12 cellular contexts compared by ENCODE assay signal in genomic region chr14:61505815-61506809, GRCh38.
DNase-seq lines count a peak whose midpoint lies in the region; ATAC-seq and TF ChIP-seq lines count a peak whose summit lies in the region.
"Had no signal": no experiment of that assay in that cellular context is flagged by ENCODE, and none has a peak within 500 bp of the region (broad histone marks: within the 10 kb centered on the region; RNA-seq: fewer than 3 reads in every experiment).

No MANE protein-coding gene starts in this region.

- no peaks in the 10 kb centered on the region for H3K9me2 ChIP-seq in MM.1S (replicated peaks; ENCODE audit: insufficient read depth, low read length)

- H3K9me3 Mint-ChIP-seq in activated T-cell treated with anti-CD3 and anti-CD28 coated beads, Interleukin-2, amount 50 U/mL, for 24 hours = peaks cover 5% of the 10 kb centered on the region
- peaks cover 3% of the 10 kb centered on the region for H3K9me3 Mint-ChIP-seq in activated T-cell treated with anti-CD3 and anti-CD28 coated beads, Interleukin-2, amount 50 U/mL, for 4 hours
- H3K9me3 Mint-ChIP-seq in activated CD8-positive, alpha-beta T cell treated with anti-CD3 and anti-CD28 coated beads, Interleukin-2, amount 10 ng/mL, durations not matched to agents 7 days and 5 days (ENCODE audit: insufficient read depth) = peaks cover 7% of the 10 kb centered on the region
- H3K9me3 Mint-ChIP-seq: dendritic cell treated with granulocyte-macrophage colony-stimulating factor and Interleukin-4, amounts not matched to agents 40 ng/mL and 50 ng/mL, for 4 days had no signal

- H2AFZ ChIP-seq in MM.1S (ENCODE audit: low read length) = no peak overlapping the region

- POLR2A ChIA-PET in activated CD8-positive, alpha-beta T cell treated with anti-CD3 and anti-CD28 coated beads, Interleukin-2, amount 10 ng/mL, durations not matched to agents 7 days and 5 days (lab: Charles Lee) = interaction anchor here (0.7 to 1.6 kb wide), 4 partner anchors 27 to 770 kb away, joined by 3 to 5 read pairs (median 4); no protein-coding TSS in a partner anchor

- no peaks in the 10 kb centered on the region for H3K9me3 ChIP-seq in MM.1S (replicated peaks; ENCODE audit: insufficient read depth, low read length)

- no peaks in the 10 kb centered on the region for H4K20me1 ChIP-seq in MM.1S (ENCODE audit: insufficient read depth, low read length)

- H3K79me2 ChIP-seq in MM.1S (ENCODE audit: low read length) = no peaks in the 10 kb centered on the region

- H3K36me3 ChIP-seq in MM.1S (replicated peaks; ENCODE audit: insufficient read depth, low read length) = no peaks in the 10 kb centered on the region

- DNase-seq in activated T-cell treated with anti-CD3 and anti-CD28 coated beads, Interleukin-2, amount 50 U/mL, for 24 hours = no peak
- DNase-seq in activated T-cell treated with anti-CD3 and anti-CD28 coated beads, Interleukin-2, amount 50 U/mL, for 4 hours = no peak
- no peak for DNase-seq in activated CD8-positive, alpha-beta T cell treated with anti-CD3 and anti-CD28 coated beads, Interleukin-2, amount 10 ng/mL, durations not matched to agents 7 days and 5 days
- DNase-seq in glomerular visceral epithelial cell (ENCODE audit: extremely low spot score) (peak; percentile 75), stromal cell of bone marrow (ENCODE audit: low read depth) (peak; percentile 86), SW480 (ENCODE audit: low spot score) (no peak), retina (no peak), MM.1S (no peak)
- DNase-seq: activated CD8-positive, alpha-beta memory T cell treated with anti-CD3 and anti-CD28 coated beads, Interleukin-2, amount 50 U/mL, for 48 hours; NCI-H2171; SHP77 treated with DMSO at 0.1 percent for 48 hours had no signal

- peaks cover 79% of the 10 kb centered on the region for H3K36me3 Mint-ChIP-seq in activated T-cell treated with anti-CD3 and anti-CD28 coated beads, Interleukin-2, amount 50 U/mL, for 24 hours (ENCODE audit: low read depth)
- H3K36me3 Mint-ChIP-seq in activated T-cell treated with anti-CD3 and anti-CD28 coated beads, Interleukin-2, amount 50 U/mL, for 4 hours (ENCODE audit: insufficient read depth) = peaks cover 43% of the 10 kb centered on the region
- peaks cover 89% of the 10 kb centered on the region for H3K36me3 Mint-ChIP-seq in activated CD8-positive, alpha-beta T cell treated with anti-CD3 and anti-CD28 coated beads, Interleukin-2, amount 10 ng/mL, durations not matched to agents 7 days and 5 days (ENCODE audit: low read depth)

- ATAC-seq in activated T-cell treated with anti-CD3 and anti-CD28 coated beads, Interleukin-2, amount 50 U/mL, for 4 hours = no peak
- no peak for ATAC-seq in activated CD8-positive, alpha-beta T cell treated with anti-CD3 and anti-CD28 coated beads, Interleukin-2, amount 10 ng/mL, durations not matched to agents 7 days and 5 days

- H3K4me1 ChIP-seq in MM.1S (ENCODE audit: low read length) = no peaks in the 10 kb centered on the region

- CTCF ChIA-PET in activated CD8-positive, alpha-beta T cell treated with anti-CD3 and anti-CD28 coated beads, Interleukin-2, amount 10 ng/mL, durations not matched to agents 7 days and 5 days (lab: Charles Lee) = interaction anchor here (0.8 to 10.2 kb wide), 4 partner anchors 27 to 256 kb away, joined by 3 to 88 read pairs (median 12); partner anchors contain the start of gene SNAPC1

- H3K4me3 Mint-ChIP-seq in activated T-cell treated with anti-CD3 and anti-CD28 coated beads, Interleukin-2, amount 50 U/mL, for 24 hours = peak overlapping the region; percentile 18
- no peak overlapping the region for H3K4me3 Mint-ChIP-seq in activated T-cell treated with anti-CD3 and anti-CD28 coated beads, Interleukin-2, amount 50 U/mL, for 4 hours
- H3K4me3 Mint-ChIP-seq in activated CD8-positive, alpha-beta T cell treated with anti-CD3 and anti-CD28 coated beads, Interleukin-2, amount 10 ng/mL, durations not matched to agents 7 days and 5 days = peak overlapping the region; percentile 5
- H3K4me3 Mint-ChIP-seq: dendritic cell treated with granulocyte-macrophage colony-stimulating factor and Interleukin-4, amounts not matched to agents 40 ng/mL and 50 ng/mL, for 4 days had no signal

- H3K27ac Mint-ChIP-seq in activated T-cell treated with anti-CD3 and anti-CD28 coated beads, Interleukin-2, amount 50 U/mL, for 24 hours = peak overlapping the region; percentile 99
- peak overlapping the region; percentile 66 for H3K27ac Mint-ChIP-seq in activated CD8-positive, alpha-beta T cell treated with anti-CD3 and anti-CD28 coated beads, Interleukin-2, amount 10 ng/mL, durations not matched to agents 7 days and 5 days
- H3K27ac Mint-ChIP-seq: dendritic cell treated with granulocyte-macrophage colony-stimulating factor and Interleukin-4, amounts not matched to agents 40 ng/mL and 50 ng/mL, for 4 days had no signal

- no peaks in the 10 kb centered on the region for H3F3A ChIP-seq in MM.1S (ENCODE audit: insufficient read depth, low read length)

- no peaks in the 10 kb centered on the region for H3K27me3 Mint-ChIP-seq in activated T-cell treated with anti-CD3 and anti-CD28 coated beads, Interleukin-2, amount 50 U/mL, for 24 hours
- H3K27me3 Mint-ChIP-seq in activated T-cell treated with anti-CD3 and anti-CD28 coated beads, Interleukin-2, amount 50 U/mL, for 4 hours (ENCODE audit: low read depth) = no peaks in the 10 kb centered on the region
- H3K27me3 Mint-ChIP-seq in activated CD8-positive, alpha-beta T cell treated with anti-CD3 and anti-CD28 coated beads, Interleukin-2, amount 10 ng/mL, durations not matched to agents 7 days and 5 days (ENCODE audit: low read depth) = no peaks in the 10 kb centered on the region

- H3K4me1 Mint-ChIP-seq in activated T-cell treated with anti-CD3 and anti-CD28 coated beads, Interleukin-2, amount 50 U/mL, for 24 hours (ENCODE audit: low read depth) = peaks cover 97% of the 10 kb centered on the region
- peaks cover 96% of the 10 kb centered on the region for H3K4me1 Mint-ChIP-seq in activated T-cell treated with anti-CD3 and anti-CD28 coated beads, Interleukin-2, amount 50 U/mL, for 4 hours (ENCODE audit: low read depth)
- peaks cover 92% of the 10 kb centered on the region for H3K4me1 Mint-ChIP-seq in activated CD8-positive, alpha-beta T cell treated with anti-CD3 and anti-CD28 coated beads, Interleukin-2, amount 10 ng/mL, durations not matched to agents 7 days and 5 days (ENCODE audit: low read depth)

- no peak overlapping the region for H3K4me3 ChIP-seq in MM.1S (ENCODE audit: low read length)

- no peak overlapping the region for H3K9ac ChIP-seq in MM.1S (ENCODE audit: low read length)

- no peak overlapping the region for H3K27ac ChIP-seq in MM.1S (ENCODE audit: low read length)

- H3K4me2 ChIP-seq in MM.1S (ENCODE audit: low read depth, low read length) = no peak overlapping the region

- H3K27me3 ChIP-seq in MM.1S (replicated peaks; ENCODE audit: insufficient read depth, low read length) = no peaks in the 10 kb centered on the region

- TF ChIP-seq CTCF in MM.1S (IDR thresholded peaks at IDR 0.05; ENCODE audit: low read length) = no peak

Comparison
In these comparisons a context has a peak if more than half of its experiments do, and no peak if none do; other contexts are left out.
1. DNase-seq: peak in glomerular visceral epithelial cell (single experiment) and stromal cell of bone marrow (single experiment); none in activated T-cell treated with anti-CD3 and anti-CD28 coated beads, Interleukin-2, amount 50 U/mL, for 24 hours (single experiment), activated T-cell treated with anti-CD3 and anti-CD28 coated beads, Interleukin-2, amount 50 U/mL, for 4 hours (single experiment), activated CD8-positive, alpha-beta T cell treated with anti-CD3 and anti-CD28 coated beads, Interleukin-2, amount 10 ng/mL, durations not matched to agents 7 days and 5 days (single experiment), SW480 (single experiment), retina (single experiment) and MM.1S (single experiment).